29 cellular contexts compared by ENCODE assay signal in the genomic region with DNA sequence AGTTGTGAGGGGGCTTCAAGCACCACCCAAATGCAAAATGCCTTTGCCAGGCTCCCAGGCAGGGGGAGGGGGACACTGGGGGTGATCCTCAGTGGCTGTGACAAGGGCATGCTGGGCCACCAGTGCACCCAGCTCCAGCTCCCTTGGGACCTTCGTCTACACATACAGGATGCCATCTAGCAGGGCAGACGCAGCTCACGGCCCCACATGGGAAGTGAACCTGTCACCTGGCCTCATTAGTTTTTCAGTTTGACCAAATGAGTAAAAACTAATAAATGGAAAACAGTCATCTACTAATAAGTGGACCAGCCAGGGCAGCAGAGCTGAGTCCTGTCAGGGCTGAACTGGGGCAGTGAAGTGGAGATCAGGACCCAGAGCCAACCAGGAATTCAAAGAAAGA. TPM values are rescaled to one million over a fixed set of nuclear protein-coding genes. Genes with fewer than 3 reads are reported as not detected.
"Had no signal": no experiment of that assay in that cellular context is flagged by ENCODE, and none has a peak within 500 bp of the region (broad histone marks: within the 10 kb centered on the region; RNA-seq: fewer than 3 reads in every experiment).

No MANE protein-coding gene starts in this region.

- H3K4me3 ChIP-seq: adrenal gland, MG63, PC-9, SJCRH30, SK-N-MC had no signal

- H3K4me3 Mint-ChIP-seq: activated CD4-positive, alpha-beta memory T cell treated with anti-CD3 and anti-CD28 coated beads for 36 hours; activated CD4-positive, alpha-beta T cell treated with anti-CD3 and anti-CD28 coated beads, Interleukin-2, amount 10 ng/mL, durations not matched to agents 24 days and 14 days; activated naive CD4-positive, alpha-beta T cell treated with anti-CD3 and anti-CD28 coated beads for 36 hours; activated T-cell treated with anti-CD3 and anti-CD28 coated beads, Interleukin-2, amount 50 U/mL, for 4 hours; activated T-helper 1 cell treated with anti-CD3 and anti-CD28 coated beads, Interleukin-12 subunit alpha, Interleukin-12 subunit beta, Interleukin-2, Interleukin-4 antibody, amounts not matched to agents 30 ng/mL and 10 ng/mL and 1 ng/mL, durations not matched to agents 14 hours and 24 hours and 36 hours; brain had no signal

- H2AFZ ChIP-seq: PC-9 had no signal

- H3K9me3 ChIP-seq: adrenal gland, MG63, SJCRH30 had no signal

- H3K4me2 ChIP-seq: PC-9 had no signal

- ATAC-seq: activated naive CD4-positive, alpha-beta T cell treated with anti-CD3 and anti-CD28 coated beads, Interleukin-2, amount 50 U/mL, for 72 hours; activated T-cell treated with anti-CD3 and anti-CD28 coated beads, Interleukin-2, amount 50 U/mL, for 4 hours had no signal

- H3K4me1 ChIP-seq: adrenal gland had no signal

- DNase-seq: activated CD4-positive, alpha-beta memory T cell treated with anti-CD3 and anti-CD28 coated beads for 36 hours; activated CD4-positive, alpha-beta T cell treated with anti-CD3 and anti-CD28 coated beads, Interleukin-2, amount 10 ng/mL, durations not matched to agents 24 days and 14 days; activated CD4-positive, CD25-positive, alpha-beta regulatory T cell; activated CD8-positive, alpha-beta memory T cell treated with anti-CD3 and anti-CD28 coated beads, Interleukin-2, amount 50 U/mL, for 4 hours; activated gamma-delta T cell treated with Interleukin-2 at 50 U/mL for 16 hours; activated naive CD4-positive, alpha-beta T cell treated with anti-CD3 and anti-CD28 coated beads for 36 hours; activated T-cell treated with anti-CD3 and anti-CD28 coated beads for 4 hours; activated T-cell treated with anti-CD3 and anti-CD28 coated beads, Interleukin-2, amount 50 U/mL, for 4 hours; central memory CD4-positive, alpha-beta T cell; Kasumi-1; MG63; NCI-H1048; NCI-H1436 treated with DMSO at 0.1 percent for 48 hours; NCI-H1694 treated with DMSO at 0.1 percent for 48 hours; NCI-H2029; NCI-H345; NCI-H524 treated with DMSO at 0.1 percent for 48 hours; PC-9; SHP77; SJCRH30; T1000; WERI-Rb-1 had no signal

- FAIRE-seq: bronchial epithelial cell, colon had no signal

- H3K27ac Mint-ChIP-seq: activated CD4-positive, alpha-beta memory T cell treated with anti-CD3 and anti-CD28 coated beads for 36 hours; activated CD4-positive, alpha-beta T cell treated with anti-CD3 and anti-CD28 coated beads, Interleukin-2, amount 10 ng/mL, durations not matched to agents 24 days and 14 days; activated naive CD4-positive, alpha-beta T cell treated with anti-CD3 and anti-CD28 coated beads for 36 hours; activated naive CD4-positive, alpha-beta T cell treated with anti-CD3 and anti-CD28 coated beads, Interleukin-2, amount 50 U/mL, for 72 hours; activated T-helper 1 cell treated with anti-CD3 and anti-CD28 coated beads, Interleukin-12 subunit alpha, Interleukin-12 subunit beta, Interleukin-2, Interleukin-4 antibody, amounts not matched to agents 30 ng/mL and 10 ng/mL and 1 ng/mL, durations not matched to agents 14 hours and 24 hours and 36 hours; brain had no signal

- H3K4me1 Mint-ChIP-seq: activated CD4-positive, alpha-beta T cell treated with anti-CD3 and anti-CD28 coated beads, Interleukin-2, amount 10 ng/mL, durations not matched to agents 24 days and 14 days had no signal

- H3K27me3 ChIP-seq: MG63, SJCRH30 had no signal

- H3K36me3 ChIP-seq: adrenal gland, MG63, SJCRH30, WERI-Rb-1 had no signal

- H3K27ac ChIP-seq: adrenal gland, PC-9, SJCRH30, SK-N-MC, WERI-Rb-1 had no signal

- H3K36me3 Mint-ChIP-seq: brain had no signal

RNA-seq across cellular contexts. Expression of gene TLL2, which starts 50.2 kb away (rescaled TPM):
- total RNA-seq: activated CD4-positive, alpha-beta T cell treated with anti-CD3 and anti-CD28 coated beads, Interleukin-2, amount 10 ng/mL, durations not matched to agents 24 days and 14 days; activated T-cell treated with anti-CD3 and anti-CD28 coated beads, Interleukin-2, amount 50 U/mL, for 4 hours; activated T-helper 1 cell treated with anti-CD3 and anti-CD28 coated beads, Interleukin-12 subunit alpha, Interleukin-12 subunit beta, Interleukin-2, Interleukin-4 antibody, amounts not matched to agents 30 ng/mL and 10 ng/mL and 1 ng/mL, durations not matched to agents 14 hours and 24 hours and 36 hours; PC-9 had no signal
